ENCODE assay signal across 14 cellular contexts in the genomic region with DNA sequence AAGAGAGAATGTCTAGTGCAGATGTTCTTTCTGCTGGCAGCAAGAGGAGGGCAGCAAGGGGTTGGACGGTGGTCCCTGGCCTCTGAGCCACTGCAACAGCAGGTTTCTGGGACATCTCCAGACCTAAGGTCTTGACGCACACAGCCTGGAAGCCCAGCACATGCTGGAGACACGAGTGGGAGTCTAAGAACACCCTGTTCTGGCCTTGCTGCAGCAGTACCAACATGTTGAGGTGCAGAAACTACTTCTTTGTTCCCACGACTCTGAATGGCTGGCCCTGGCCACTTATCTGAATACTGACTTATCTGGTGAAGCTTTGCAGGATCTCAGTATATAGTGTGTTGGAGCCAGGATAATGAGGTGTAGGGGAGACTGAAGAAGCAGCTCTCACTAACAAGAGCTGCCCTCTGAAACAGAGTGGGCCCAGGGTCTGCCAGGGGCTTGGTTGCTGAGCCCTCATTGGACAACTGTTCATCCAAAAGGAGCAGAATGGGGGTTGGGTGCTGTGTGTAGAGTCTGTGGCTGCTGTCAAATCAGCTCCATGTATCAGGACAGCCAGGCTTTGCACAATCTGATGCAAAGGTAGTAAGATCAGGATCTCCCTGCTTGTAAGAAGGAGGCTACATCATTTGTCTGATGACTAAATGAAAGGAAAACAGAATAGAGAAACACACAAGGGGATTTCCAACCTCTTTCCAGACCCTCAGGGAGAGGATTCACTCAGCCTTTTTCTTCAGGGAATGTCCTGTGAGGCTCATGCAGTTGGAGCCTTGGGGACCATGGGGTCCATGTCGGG. TPM values are rescaled to one million over a fixed set of nuclear protein-coding genes. Genes with fewer than 3 reads are reported as not detected.
DNase-seq lines count a peak whose midpoint lies in the region; ATAC-seq and TF ChIP-seq lines count a peak whose summit lies in the region.
"Had no signal": no experiment of that assay in that cellular context is flagged by ENCODE, and none has a peak within 500 bp of the region (broad histone marks: within the 10 kb centered on the region; RNA-seq: fewer than 3 reads in every experiment).

No MANE protein-coding gene starts in this region.

- H3K36me3 ChIP-seq in mammary epithelial cell (ENCODE audit: insufficient read depth, low read length) (peaks cover 22% of the 10 kb centered on the region), right atrium auricular region (no peaks in the 10 kb centered on the region), suprapubic skin (no peaks in the 10 kb centered on the region)
- H3K36me3 ChIP-seq: thyroid gland had no signal

- H3K4me3 Mint-ChIP-seq in T-helper 1 cell treated with Interleukin-12 subunit alpha and Interleukin-12 subunit beta and Interleukin-4 antibody, amounts not matched to agents 30 μg/mL and 1 μg/mL, for 36 hours = peak overlapping the region; percentile 9
- no peak overlapping the region for H3K4me3 Mint-ChIP-seq in activated CD8-positive, alpha-beta memory T cell treated with anti-CD3 and anti-CD28 coated beads, Interleukin-2, amount 10 ng/mL, durations not matched to agents 7 days and 5 days

- no peak for TF ChIP-seq EP300 in suprapubic skin (IDR thresholded peaks at IDR 0.05)

- in situ Hi-C loops in mammary epithelial cell (cut with MboI; ENCODE audit: low sequenced_read_pairs in 2 of 2) = no loop called here

- dilution Hi-C loops in mammary epithelial cell (cut with HindIII; ENCODE audit: low sequenced_read_pairs) = loop anchor here (5.0 kb wide), 1 partner anchor 40 kb away; no protein-coding TSS in a partner anchor

- H3K4me1 ChIP-seq in mammary epithelial cell (ENCODE audit: insufficient read depth, low read length) (peaks cover 80% of the 10 kb centered on the region), right atrium auricular region (peaks cover 0 to 87% of the 10 kb centered on the region in 2 donors), suprapubic skin (peaks cover 41% of the 10 kb centered on the region)

- no peaks in the 10 kb centered on the region for H3K27me3 Mint-ChIP-seq in T-helper 1 cell treated with Interleukin-12 subunit alpha and Interleukin-12 subunit beta and Interleukin-4 antibody, amounts not matched to agents 30 μg/mL and 1 μg/mL, for 36 hours (ENCODE audit: low read depth)
- no peaks in the 10 kb centered on the region for H3K27me3 Mint-ChIP-seq in activated CD8-positive, alpha-beta memory T cell treated with anti-CD3 and anti-CD28 coated beads, Interleukin-2, amount 10 ng/mL, durations not matched to agents 7 days and 5 days

- peaks cover 15% of the 10 kb centered on the region for H3K36me3 Mint-ChIP-seq in T-helper 1 cell treated with Interleukin-12 subunit alpha and Interleukin-12 subunit beta and Interleukin-4 antibody, amounts not matched to agents 30 μg/mL and 1 μg/mL, for 36 hours (ENCODE audit: low read depth)
- H3K36me3 Mint-ChIP-seq in activated CD8-positive, alpha-beta memory T cell treated with anti-CD3 and anti-CD28 coated beads, Interleukin-2, amount 10 ng/mL, durations not matched to agents 7 days and 5 days = peaks cover 5% of the 10 kb centered on the region

- H3K4me3 ChIP-seq in mammary epithelial cell (replicated peaks in 1 of 3; ENCODE audit: insufficient read depth in 1 of 3, low read depth in 2 of 3, low read length in 3 of 3) (no peak overlapping the region), right atrium auricular region (no peak overlapping the region), suprapubic skin (no peak overlapping the region)
- H3K4me3 ChIP-seq: thyroid gland had no signal

- H3K27ac Mint-ChIP-seq in T-helper 1 cell treated with Interleukin-12 subunit alpha and Interleukin-12 subunit beta and Interleukin-4 antibody, amounts not matched to agents 30 μg/mL and 1 μg/mL, for 36 hours = peak overlapping the region; percentile 89
- no peak overlapping the region for H3K27ac Mint-ChIP-seq in activated CD8-positive, alpha-beta memory T cell treated with anti-CD3 and anti-CD28 coated beads, Interleukin-2, amount 10 ng/mL, durations not matched to agents 7 days and 5 days

- H3K79me2 ChIP-seq in mammary epithelial cell (ENCODE audit: insufficient read depth, low read length) = peaks cover 100% of the 10 kb centered on the region

- CTCF ChIA-PET in mammary epithelial cell (lab: Charles Lee; ENCODE audit: low non-redundant PET) = no interaction called here
- CTCF ChIA-PET in activated CD8-positive, alpha-beta memory T cell treated with anti-CD3 and anti-CD28 coated beads, Interleukin-2, amount 10 ng/mL, durations not matched to agents 7 days and 5 days (lab: Charles Lee) = interaction anchor here (1.1 kb wide), 1 partner anchor 9 kb away, joined by 4 read pairs; no protein-coding TSS in a partner anchor

- TF ChIP-seq CTCF in mammary epithelial cell (conservative IDR thresholded peaks at IDR 0.05 in 1 of 2, IDR thresholded peaks at IDR 0.05 in 1 of 2; ENCODE audit: extremely low read depth in 1 of 2, insufficient read depth in 1 of 2, low read depth in 1 of 2, low read length in 2 of 2) (no peak), right atrium auricular region (IDR thresholded peaks at IDR 0.05) (no peak), suprapubic skin (IDR thresholded peaks at IDR 0.05) (no peak)

- no peak overlapping the region for H2AFZ ChIP-seq in mammary epithelial cell (ENCODE audit: low read depth, low read length)

- BruUV-seq in mammary epithelial cell (replicated peaks; lab: Mats Ljungman, UMichigan) = no TSS peak

- H3K9me3 ChIP-seq in mammary epithelial cell (replicated peaks; ENCODE audit: insufficient read depth, low read length) (no peaks in the 10 kb centered on the region), right atrium auricular region (no peaks in the 10 kb centered on the region), suprapubic skin (no peaks in the 10 kb centered on the region)
- H3K9me3 ChIP-seq: thyroid gland had no signal

- no peaks in the 10 kb centered on the region for H3K9me3 Mint-ChIP-seq in T-helper 1 cell treated with Interleukin-12 subunit alpha and Interleukin-12 subunit beta and Interleukin-4 antibody, amounts not matched to agents 30 μg/mL and 1 μg/mL, for 36 hours
- H3K9me3 Mint-ChIP-seq in activated CD8-positive, alpha-beta memory T cell treated with anti-CD3 and anti-CD28 coated beads, Interleukin-2, amount 10 ng/mL, durations not matched to agents 7 days and 5 days (ENCODE audit: low read depth) = no peaks in the 10 kb centered on the region

- peaks cover 76% of the 10 kb centered on the region for H3K4me1 Mint-ChIP-seq in T-helper 1 cell treated with Interleukin-12 subunit alpha and Interleukin-12 subunit beta and Interleukin-4 antibody, amounts not matched to agents 30 μg/mL and 1 μg/mL, for 36 hours (ENCODE audit: low read depth)
- peaks cover 48% of the 10 kb centered on the region for H3K4me1 Mint-ChIP-seq in activated CD8-positive, alpha-beta memory T cell treated with anti-CD3 and anti-CD28 coated beads, Interleukin-2, amount 10 ng/mL, durations not matched to agents 7 days and 5 days

- H3K27ac ChIP-seq in mammary epithelial cell (ENCODE audit: insufficient read depth, low read depth, low read length) = peak overlapping the region; percentile 61
- peak overlapping the region; percentile 84 to 89 for H3K27ac ChIP-seq in right atrium auricular region
- H3K27ac ChIP-seq in suprapubic skin = peak overlapping the region; percentile 56
- H3K27ac ChIP-seq: thyroid gland had no signal

- H3K4me2 ChIP-seq in mammary epithelial cell (ENCODE audit: insufficient read depth, low read depth, low read length) = peak overlapping the region; percentile 17

- H4K20me1 ChIP-seq in mammary epithelial cell (ENCODE audit: insufficient read depth, low read length) = no peaks in the 10 kb centered on the region

- intact Hi-C loops in mammary epithelial cell (cut with micrococcal nuclease) = loop anchor here (10.0 kb wide), 1 partner anchor 183 kb away; no protein-coding TSS in a partner anchor

- H3K9ac ChIP-seq in mammary epithelial cell (ENCODE audit: insufficient read depth, low read length) = peak overlapping the region; percentile 38

- no peak for TF ChIP-seq POLR2A in suprapubic skin (IDR thresholded peaks at IDR 0.05)

- ATAC-seq in HG03432 (IDR thresholded peaks at IDR 0.05; ENCODE audit: unreplicated experiment) (no peak), HG03354 (IDR thresholded peaks at IDR 0.05; ENCODE audit: poor library complexity, severe bottlenecking, unreplicated experiment) (no peak)
- no peak for ATAC-seq in activated CD8-positive, alpha-beta memory T cell treated with anti-CD3 and anti-CD28 coated beads, Interleukin-2, amount 10 ng/mL, durations not matched to agents 7 days and 5 days

- H3K27me3 ChIP-seq in mammary epithelial cell (ENCODE audit: insufficient read depth, low read length) = no peaks in the 10 kb centered on the region
- H3K27me3 ChIP-seq in right atrium auricular region = no peaks in the 10 kb centered on the region
- no peaks in the 10 kb centered on the region for H3K27me3 ChIP-seq in suprapubic skin
- H3K27me3 ChIP-seq: thyroid gland had no signal

- 20% methylated on average over 5 of the region's 5 CpGs for WGBS in mammary epithelial cell (ENCODE audit: low coverage, missing lambda C conversion rate)
- WGBS in suprapubic skin = 65% methylated on average over 5 of the region's 5 CpGs

- DNase-seq in T-helper 1 cell (no peak), mammary epithelial cell (peak; percentile 73), right atrium auricular region (ENCODE audit: low spot score) (no peak), suprapubic skin (ENCODE audit: low spot score in 2 of 2) (no peak)
- no peak for DNase-seq in activated CD8-positive, alpha-beta memory T cell treated with anti-CD3 and anti-CD28 coated beads, Interleukin-2, amount 10 ng/mL, durations not matched to agents 7 days and 5 days
- DNase-seq: 8988T, caudate nucleus, KG1, NCI-H187 treated with DMSO at 0.1 percent for 48 hours, NCI-H774, thyroid gland had no signal

RNA-seq across cellular contexts. Expression of gene MICAL2, which starts 7.0 kb away (rescaled TPM):
- total RNA-seq in mammary epithelial cell (100 to 1,000 TPM; 163 to 339 TPM), right atrium auricular region (10 to 100 TPM; 77.6 to 84.5 TPM), suprapubic skin (100 to 1,000 TPM; 117 to 232 (median 164) TPM)
- 71.2 TPM for polyA plus RNA-seq in mammary epithelial cell
- polyA minus RNA-seq in mammary epithelial cell = 276 TPM
- 100 to 1,000 TPM; 120 to 168 TPM for total RNA-seq in activated CD8-positive, alpha-beta memory T cell treated with anti-CD3 and anti-CD28 coated beads, Interleukin-2, amount 10 ng/mL, durations not matched to agents 7 days and 5 days
